In the genomic region with DNA sequence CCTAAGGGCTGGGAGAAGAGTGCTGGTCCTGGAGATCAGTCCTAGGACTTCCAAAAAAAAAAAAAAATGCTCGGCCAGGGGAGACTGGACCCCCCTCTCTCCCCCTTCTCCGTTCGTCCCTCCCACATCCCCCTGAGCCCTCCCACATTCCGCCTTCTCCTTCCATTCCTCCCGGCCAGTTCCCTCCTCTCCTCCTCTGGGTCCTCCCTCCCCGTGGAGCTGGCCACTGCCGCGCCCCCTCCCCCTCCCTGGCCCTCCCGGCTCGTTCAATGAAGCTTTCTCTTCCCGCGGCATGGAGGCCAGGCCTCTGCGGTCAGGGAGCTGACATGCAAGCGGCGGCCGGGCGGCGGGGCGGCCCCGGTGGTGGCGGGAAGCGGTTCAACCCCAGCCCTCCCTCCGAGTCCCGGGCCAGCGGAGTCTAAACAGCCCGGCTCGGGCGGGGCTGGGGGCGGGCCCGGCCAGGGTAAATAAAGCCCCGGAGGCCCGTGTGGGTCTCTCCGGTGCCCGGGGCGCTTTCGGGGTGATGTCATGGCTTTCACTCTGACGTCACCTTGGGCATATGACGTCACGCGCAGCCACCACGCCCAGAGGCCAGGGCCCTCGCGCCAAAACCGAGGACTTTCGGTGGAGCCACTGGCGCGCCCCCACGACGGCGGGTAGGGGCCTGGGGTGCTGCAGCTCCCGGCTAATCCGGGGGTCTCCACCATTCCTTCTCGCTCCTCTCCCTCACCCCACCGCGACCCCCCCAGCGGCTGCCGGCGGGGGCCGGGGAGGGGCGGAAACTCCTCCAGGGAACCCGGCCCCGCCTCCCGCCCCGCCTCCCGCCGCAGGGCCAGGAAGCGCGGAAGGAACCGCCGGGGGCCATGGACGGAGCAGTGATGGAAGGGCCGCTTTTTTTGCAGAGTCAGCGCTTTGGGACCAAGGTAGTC, we compare ENCODE assay signal across 8 cellular contexts. TPM values are rescaled to one million over a fixed set of nuclear protein-coding genes. Genes with fewer than 3 reads are reported as not detected.
DNase-seq lines count a peak whose midpoint lies in the region; ATAC-seq and TF ChIP-seq lines count a peak whose summit lies in the region.

A gene (plus strand): TSS at position 829 of the 929 bp plus-strand sequence. CDS start 35 bp downstream, at position 864.
A gene with protein sequence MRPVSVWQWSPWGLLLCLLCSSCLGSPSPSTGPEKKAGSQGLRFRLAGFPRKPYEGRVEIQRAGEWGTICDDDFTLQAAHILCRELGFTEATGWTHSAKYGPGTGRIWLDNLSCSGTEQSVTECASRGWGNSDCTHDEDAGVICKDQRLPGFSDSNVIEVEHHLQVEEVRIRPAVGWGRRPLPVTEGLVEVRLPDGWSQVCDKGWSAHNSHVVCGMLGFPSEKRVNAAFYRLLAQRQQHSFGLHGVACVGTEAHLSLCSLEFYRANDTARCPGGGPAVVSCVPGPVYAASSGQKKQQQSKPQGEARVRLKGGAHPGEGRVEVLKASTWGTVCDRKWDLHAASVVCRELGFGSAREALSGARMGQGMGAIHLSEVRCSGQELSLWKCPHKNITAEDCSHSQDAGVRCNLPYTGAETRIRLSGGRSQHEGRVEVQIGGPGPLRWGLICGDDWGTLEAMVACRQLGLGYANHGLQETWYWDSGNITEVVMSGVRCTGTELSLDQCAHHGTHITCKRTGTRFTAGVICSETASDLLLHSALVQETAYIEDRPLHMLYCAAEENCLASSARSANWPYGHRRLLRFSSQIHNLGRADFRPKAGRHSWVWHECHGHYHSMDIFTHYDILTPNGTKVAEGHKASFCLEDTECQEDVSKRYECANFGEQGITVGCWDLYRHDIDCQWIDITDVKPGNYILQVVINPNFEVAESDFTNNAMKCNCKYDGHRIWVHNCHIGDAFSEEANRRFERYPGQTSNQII (minus strand): TSS at position 51 of the 929 bp plus-strand sequence. CDS start 1,308 bp downstream, outside the sequence.

- intact Hi-C loops in activated CD4-positive, alpha-beta T cell treated with anti-CD3 and anti-CD28 coated beads, Interleukin-2, amount 10 ng/mL, durations not matched to agents 24 days and 14 days (cut with micrococcal nuclease) = loop anchor here (1.0 kb wide), 2 partner anchors 17 to 25 kb away; a partner anchor contains a TSS
- intact Hi-C loops in colonic mucosa (cut with DNase I) = no loop called here
- intact Hi-C loops in left lung (cut with DNase I) = no loop called here

- H3K9me3 ChIP-seq in colonic mucosa = no peaks in the 10 kb centered on the region
- H3K9me3 ChIP-seq in left lung = no peaks in the 10 kb centered on the region

- H3K27me3 Mint-ChIP-seq in activated CD4-positive, alpha-beta T cell treated with anti-CD3 and anti-CD28 coated beads, Interleukin-2, amount 10 ng/mL, durations not matched to agents 24 days and 14 days = peaks cover 9% of the 10 kb centered on the region

- TF ChIP-seq CTCF in colonic mucosa (IDR thresholded peaks at IDR 0.05) (no peak), left lung (IDR thresholded peaks at IDR 0.05) (no peak)

- H3K9ac ChIP-seq in colonic mucosa (ENCODE audit: low read depth in 2 of 2, low read length in 2 of 2) = peak within 1 kb of the TSS; percentile 84 to 96

- H3K36me3 Mint-ChIP-seq in activated CD4-positive, alpha-beta T cell treated with anti-CD3 and anti-CD28 coated beads, Interleukin-2, amount 10 ng/mL, durations not matched to agents 24 days and 14 days (ENCODE audit: low read depth) = peaks cover 14% of the 10 kb centered on the region

- H3K27ac ChIP-seq in colonic mucosa (peak within 1 kb of the TSS; percentile 62), left lung (peak within 1 kb of the TSS; percentile 84 to 93)

- peak; percentile 55 to 64 for DNase-seq in NCI-H2081 (lab: John Stamatoyannopoulos, UW)
- DNase-seq in NCI-H2081 treated with DMSO at 0.1 percent for 48 hours (lab: John Stamatoyannopoulos, UW) = no peak
- peak; percentile 91 for DNase-seq in NCI-H2227 (lab: John Stamatoyannopoulos, UW; ENCODE audit: unreplicated experiment)
- DNase-seq in activated CD4-positive, alpha-beta T cell treated with anti-CD3 and anti-CD28 coated beads, Interleukin-2, amount 10 ng/mL, durations not matched to agents 24 days and 14 days = peak; percentile 94
- DNase-seq in colonic mucosa = peak; percentile 93
- peak; percentile 92 to 97 for DNase-seq in left lung
- peak; percentile 79 to 82 for DNase-seq in stimulated activated CD4-positive, alpha-beta T cell treated with anti-CD3 and anti-CD28 coated beads, Interleukin-2, amount 100 ng/mL, for 48 hours

- peaks cover 38% of the 10 kb centered on the region for H3K4me1 Mint-ChIP-seq in activated CD4-positive, alpha-beta T cell treated with anti-CD3 and anti-CD28 coated beads, Interleukin-2, amount 10 ng/mL, durations not matched to agents 24 days and 14 days

- no peaks in the 10 kb centered on the region for H3K4me1 ChIP-seq in colonic mucosa
- H3K4me1 ChIP-seq in left lung = peaks cover 13 to 59% of the 10 kb centered on the region in 2 donors

- H3K27me3 ChIP-seq in colonic mucosa (no peaks in the 10 kb centered on the region), left lung (no peaks in the 10 kb centered on the region)

- H3K4me3 ChIP-seq in colonic mucosa (peak within 1 kb of the TSS; percentile 76), left lung (peak within 1 kb of the TSS; percentile 72 to 95)

- peak; percentile 39 for ATAC-seq in HG02870 (IDR thresholded peaks at IDR 0.05; ENCODE audit: unreplicated experiment)
- peak; percentile 91 for ATAC-seq in left lung

- H3K9me3 Mint-ChIP-seq in activated CD4-positive, alpha-beta T cell treated with anti-CD3 and anti-CD28 coated beads, Interleukin-2, amount 10 ng/mL, durations not matched to agents 24 days and 14 days = no peaks in the 10 kb centered on the region

- H3K4me3 Mint-ChIP-seq in activated CD4-positive, alpha-beta T cell treated with anti-CD3 and anti-CD28 coated beads, Interleukin-2, amount 10 ng/mL, durations not matched to agents 24 days and 14 days = peak within 1 kb of the TSS; percentile 96

- H3K36me3 ChIP-seq in colonic mucosa = no peaks in the 10 kb centered on the region
- H3K36me3 ChIP-seq in left lung = peaks cover 0 to 11% of the 10 kb centered on the region in 2 donors

- H3K27ac Mint-ChIP-seq in activated CD4-positive, alpha-beta T cell treated with anti-CD3 and anti-CD28 coated beads, Interleukin-2, amount 10 ng/mL, durations not matched to agents 24 days and 14 days = peak within 1 kb of the TSS; percentile 95

RNA-seq across cellular contexts. Expression of the first gene that starts in this region (rescaled TPM):
- total RNA-seq in activated CD4-positive, alpha-beta T cell treated with anti-CD3 and anti-CD28 coated beads, Interleukin-2, amount 10 ng/mL, durations not matched to agents 24 days and 14 days = 33.8 and 34.2 TPM in 2 replicates
- 10 to 100 TPM; 20.9 to 26.5 TPM for total RNA-seq in colonic mucosa
- total RNA-seq in left lung = 10 to 100 TPM; 26.7 to 35.2 TPM

RNA-seq across cellular contexts. Expression of the second gene that starts in this region (rescaled TPM):
- total RNA-seq in activated CD4-positive, alpha-beta T cell treated with anti-CD3 and anti-CD28 coated beads, Interleukin-2, amount 10 ng/mL, durations not matched to agents 24 days and 14 days = 1.5 and 1.7 TPM in 2 replicates
- 1 to 10 TPM; 2.9 to 4.7 TPM for total RNA-seq in colonic mucosa
- total RNA-seq in left lung = 10 to 100 TPM; 10.8 to 12.2 TPM
